In the genomic region with DNA sequence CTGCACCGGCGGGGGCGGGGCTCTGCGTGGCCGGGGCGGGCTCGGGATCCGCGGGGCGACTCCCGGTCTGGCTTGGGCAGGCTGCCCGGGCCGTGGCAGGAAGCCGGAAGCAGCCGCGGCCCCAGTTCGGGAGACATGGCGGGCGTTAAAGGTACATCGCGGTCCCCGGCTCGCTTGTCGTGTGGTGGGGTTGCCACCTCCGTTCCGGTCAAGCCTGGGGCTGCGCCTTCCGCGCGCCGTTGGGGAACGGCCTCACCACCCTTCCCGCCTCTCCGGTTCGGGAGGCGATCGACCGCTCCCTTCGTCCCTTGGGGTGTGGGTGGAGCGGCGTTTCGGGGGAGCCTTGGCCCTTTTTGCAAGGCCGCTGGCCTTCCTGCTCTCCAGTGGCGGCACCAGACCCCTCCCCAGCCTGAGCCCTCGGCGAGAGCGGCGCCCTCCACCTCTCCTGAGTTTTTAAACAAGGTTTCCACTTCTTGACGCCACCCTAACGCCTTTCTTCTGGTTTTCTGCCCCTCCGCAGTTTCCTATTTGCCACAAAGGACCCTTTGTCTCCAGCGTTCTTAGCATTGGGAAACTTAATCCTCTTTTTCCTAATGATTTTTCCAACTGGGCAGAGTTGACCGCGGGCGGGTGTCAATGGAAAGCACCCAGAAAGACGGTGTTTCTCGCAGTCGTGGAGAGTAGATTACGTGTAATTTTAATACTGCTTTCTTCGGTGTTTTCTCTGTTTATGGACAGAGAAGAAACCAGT, we compare ENCODE assay signal across 1 cellular context.
TF ChIP-seq lines count a peak whose summit lies in the region.

A gene with protein sequence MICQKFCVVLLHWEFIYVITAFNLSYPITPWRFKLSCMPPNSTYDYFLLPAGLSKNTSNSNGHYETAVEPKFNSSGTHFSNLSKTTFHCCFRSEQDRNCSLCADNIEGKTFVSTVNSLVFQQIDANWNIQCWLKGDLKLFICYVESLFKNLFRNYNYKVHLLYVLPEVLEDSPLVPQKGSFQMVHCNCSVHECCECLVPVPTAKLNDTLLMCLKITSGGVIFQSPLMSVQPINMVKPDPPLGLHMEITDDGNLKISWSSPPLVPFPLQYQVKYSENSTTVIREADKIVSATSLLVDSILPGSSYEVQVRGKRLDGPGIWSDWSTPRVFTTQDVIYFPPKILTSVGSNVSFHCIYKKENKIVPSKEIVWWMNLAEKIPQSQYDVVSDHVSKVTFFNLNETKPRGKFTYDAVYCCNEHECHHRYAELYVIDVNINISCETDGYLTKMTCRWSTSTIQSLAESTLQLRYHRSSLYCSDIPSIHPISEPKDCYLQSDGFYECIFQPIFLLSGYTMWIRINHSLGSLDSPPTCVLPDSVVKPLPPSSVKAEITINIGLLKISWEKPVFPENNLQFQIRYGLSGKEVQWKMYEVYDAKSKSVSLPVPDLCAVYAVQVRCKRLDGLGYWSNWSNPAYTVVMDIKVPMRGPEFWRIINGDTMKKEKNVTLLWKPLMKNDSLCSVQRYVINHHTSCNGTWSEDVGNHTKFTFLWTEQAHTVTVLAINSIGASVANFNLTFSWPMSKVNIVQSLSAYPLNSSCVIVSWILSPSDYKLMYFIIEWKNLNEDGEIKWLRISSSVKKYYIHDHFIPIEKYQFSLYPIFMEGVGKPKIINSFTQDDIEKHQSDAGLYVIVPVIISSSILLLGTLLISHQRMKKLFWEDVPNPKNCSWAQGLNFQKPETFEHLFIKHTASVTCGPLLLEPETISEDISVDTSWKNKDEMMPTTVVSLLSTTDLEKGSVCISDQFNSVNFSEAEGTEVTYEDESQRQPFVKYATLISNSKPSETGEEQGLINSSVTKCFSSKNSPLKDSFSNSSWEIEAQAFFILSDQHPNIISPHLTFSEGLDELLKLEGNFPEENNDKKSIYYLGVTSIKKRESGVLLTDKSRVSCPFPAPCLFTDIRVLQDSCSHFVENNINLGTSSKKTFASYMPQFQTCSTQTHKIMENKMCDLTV (plus strand): TSS at position 79 of the 751 bp plus-strand sequence. CDS start 144,898 bp downstream, outside the sequence.
A gene with protein sequence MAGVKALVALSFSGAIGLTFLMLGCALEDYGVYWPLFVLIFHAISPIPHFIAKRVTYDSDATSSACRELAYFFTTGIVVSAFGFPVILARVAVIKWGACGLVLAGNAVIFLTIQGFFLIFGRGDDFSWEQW (plus strand): TSS at position 79 of the 751 bp plus-strand sequence. CDS start 57 bp downstream, at position 136.

TF ChIP-seq in HepG2, 621 proteins besides CTCF, POLR2A, EP300 and RAD21 (continued from another document and continues in another):
- TF ChIP-seq, protein P1, sequence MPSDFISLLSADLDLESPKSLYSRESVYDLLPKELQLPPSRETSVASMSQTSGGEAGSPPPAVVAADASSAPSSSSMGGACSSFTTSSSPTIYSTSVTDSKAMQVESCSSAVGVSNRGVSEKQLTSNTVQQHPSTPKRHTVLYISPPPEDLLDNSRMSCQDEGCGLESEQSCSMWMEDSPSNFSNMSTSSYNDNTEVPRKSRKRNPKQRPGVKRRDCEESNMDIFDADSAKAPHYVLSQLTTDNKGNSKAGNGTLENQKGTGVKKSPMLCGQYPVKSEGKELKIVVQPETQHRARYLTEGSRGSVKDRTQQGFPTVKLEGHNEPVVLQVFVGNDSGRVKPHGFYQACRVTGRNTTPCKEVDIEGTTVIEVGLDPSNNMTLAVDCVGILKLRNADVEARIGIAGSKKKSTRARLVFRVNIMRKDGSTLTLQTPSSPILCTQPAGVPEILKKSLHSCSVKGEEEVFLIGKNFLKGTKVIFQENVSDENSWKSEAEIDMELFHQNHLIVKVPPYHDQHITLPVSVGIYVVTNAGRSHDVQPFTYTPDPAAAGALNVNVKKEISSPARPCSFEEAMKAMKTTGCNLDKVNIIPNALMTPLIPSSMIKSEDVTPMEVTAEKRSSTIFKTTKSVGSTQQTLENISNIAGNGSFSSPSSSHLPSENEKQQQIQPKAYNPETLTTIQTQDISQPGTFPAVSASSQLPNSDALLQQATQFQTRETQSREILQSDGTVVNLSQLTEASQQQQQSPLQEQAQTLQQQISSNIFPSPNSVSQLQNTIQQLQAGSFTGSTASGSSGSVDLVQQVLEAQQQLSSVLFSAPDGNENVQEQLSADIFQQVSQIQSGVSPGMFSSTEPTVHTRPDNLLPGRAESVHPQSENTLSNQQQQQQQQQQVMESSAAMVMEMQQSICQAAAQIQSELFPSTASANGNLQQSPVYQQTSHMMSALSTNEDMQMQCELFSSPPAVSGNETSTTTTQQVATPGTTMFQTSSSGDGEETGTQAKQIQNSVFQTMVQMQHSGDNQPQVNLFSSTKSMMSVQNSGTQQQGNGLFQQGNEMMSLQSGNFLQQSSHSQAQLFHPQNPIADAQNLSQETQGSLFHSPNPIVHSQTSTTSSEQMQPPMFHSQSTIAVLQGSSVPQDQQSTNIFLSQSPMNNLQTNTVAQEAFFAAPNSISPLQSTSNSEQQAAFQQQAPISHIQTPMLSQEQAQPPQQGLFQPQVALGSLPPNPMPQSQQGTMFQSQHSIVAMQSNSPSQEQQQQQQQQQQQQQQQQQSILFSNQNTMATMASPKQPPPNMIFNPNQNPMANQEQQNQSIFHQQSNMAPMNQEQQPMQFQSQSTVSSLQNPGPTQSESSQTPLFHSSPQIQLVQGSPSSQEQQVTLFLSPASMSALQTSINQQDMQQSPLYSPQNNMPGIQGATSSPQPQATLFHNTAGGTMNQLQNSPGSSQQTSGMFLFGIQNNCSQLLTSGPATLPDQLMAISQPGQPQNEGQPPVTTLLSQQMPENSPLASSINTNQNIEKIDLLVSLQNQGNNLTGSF (CRISPR knock-in tag; IDR thresholded peaks at IDR 0.05), result 0 out of 2 replicates have a peak, but pooled peaks have one; percentile 43
- no peak for TF ChIP-seq TGIF2 (CRISPR knock-in tag; IDR thresholded peaks at IDR 0.05)
- no peak for TF ChIP-seq ZNF644 (CRISPR knock-in tag; IDR thresholded peaks at IDR 0.05; ENCODE audit: low read depth)
- TF ChIP-seq KAT8 (CRISPR knock-in tag; IDR thresholded peaks at IDR 0.05), result peak; percentile 68
- TF ChIP-seq YEATS4 (CRISPR knock-in tag; IDR thresholded peaks at IDR 0.05; ENCODE audit: borderline replicate concordance), result peak; percentile 87; the same call in 1 of the 2 replicates
- peak; percentile 72 for TF ChIP-seq ZNF225 (CRISPR knock-in tag; IDR thresholded peaks at IDR 0.05)
- no peak for TF ChIP-seq ZBTB8A (CRISPR knock-in tag; IDR thresholded peaks at IDR 0.05; ENCODE audit: borderline replicate concordance, low read depth)
- no peak for TF ChIP-seq ZNF572 (CRISPR knock-in tag; IDR thresholded peaks at IDR 0.05)
- TF ChIP-seq ZNF30 (CRISPR knock-in tag; IDR thresholded peaks at IDR 0.05), result 0 out of 2 replicates have a peak, but pooled peaks have one; percentile 32
- no peak for TF ChIP-seq PTBP1 (IDR thresholded peaks at IDR 0.05; ENCODE audit: low read depth, low read length, poor library complexity, severe bottlenecking)
- no peak; the same call in 1 of the 2 replicates for TF ChIP-seq FOSL2 (CRISPR knock-in tag; IDR thresholded peaks at IDR 0.05)
- no peak for TF ChIP-seq ZNF674 (CRISPR knock-in tag; IDR thresholded peaks at IDR 0.05; ENCODE audit: low read depth)
- TF ChIP-seq NCOR1 (IDR thresholded peaks at IDR 0.05; ENCODE audit: borderline replicate concordance, low read length), result no peak; the same call in 1 of the 2 replicates
- TF ChIP-seq MIER3 (CRISPR knock-in tag; IDR thresholded peaks at IDR 0.05; ENCODE audit: borderline replicate concordance), result no peak
- no peak for TF ChIP-seq ATF7 (IDR thresholded peaks at IDR 0.05)
- no peak for TF ChIP-seq ATF7 (CRISPR knock-in tag; IDR thresholded peaks at IDR 0.05)
- TF ChIP-seq, protein P2, sequence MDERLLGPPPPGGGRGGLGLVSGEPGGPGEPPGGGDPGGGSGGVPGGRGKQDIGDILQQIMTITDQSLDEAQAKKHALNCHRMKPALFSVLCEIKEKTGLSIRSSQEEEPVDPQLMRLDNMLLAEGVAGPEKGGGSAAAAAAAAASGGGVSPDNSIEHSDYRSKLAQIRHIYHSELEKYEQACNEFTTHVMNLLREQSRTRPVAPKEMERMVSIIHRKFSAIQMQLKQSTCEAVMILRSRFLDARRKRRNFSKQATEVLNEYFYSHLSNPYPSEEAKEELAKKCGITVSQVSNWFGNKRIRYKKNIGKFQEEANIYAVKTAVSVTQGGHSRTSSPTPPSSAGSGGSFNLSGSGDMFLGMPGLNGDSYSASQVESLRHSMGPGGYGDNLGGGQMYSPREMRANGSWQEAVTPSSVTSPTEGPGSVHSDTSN (CRISPR knock-in tag; IDR thresholded peaks at IDR 0.05), result no peak
- peak; percentile 41; the same call in 1 of the 2 replicates for TF ChIP-seq ZNF446 (CRISPR knock-in tag; IDR thresholded peaks at IDR 0.05)
- no peak for TF ChIP-seq RXRA (CRISPR knock-in tag; IDR thresholded peaks at IDR 0.05)
- TF ChIP-seq, protein P3, sequence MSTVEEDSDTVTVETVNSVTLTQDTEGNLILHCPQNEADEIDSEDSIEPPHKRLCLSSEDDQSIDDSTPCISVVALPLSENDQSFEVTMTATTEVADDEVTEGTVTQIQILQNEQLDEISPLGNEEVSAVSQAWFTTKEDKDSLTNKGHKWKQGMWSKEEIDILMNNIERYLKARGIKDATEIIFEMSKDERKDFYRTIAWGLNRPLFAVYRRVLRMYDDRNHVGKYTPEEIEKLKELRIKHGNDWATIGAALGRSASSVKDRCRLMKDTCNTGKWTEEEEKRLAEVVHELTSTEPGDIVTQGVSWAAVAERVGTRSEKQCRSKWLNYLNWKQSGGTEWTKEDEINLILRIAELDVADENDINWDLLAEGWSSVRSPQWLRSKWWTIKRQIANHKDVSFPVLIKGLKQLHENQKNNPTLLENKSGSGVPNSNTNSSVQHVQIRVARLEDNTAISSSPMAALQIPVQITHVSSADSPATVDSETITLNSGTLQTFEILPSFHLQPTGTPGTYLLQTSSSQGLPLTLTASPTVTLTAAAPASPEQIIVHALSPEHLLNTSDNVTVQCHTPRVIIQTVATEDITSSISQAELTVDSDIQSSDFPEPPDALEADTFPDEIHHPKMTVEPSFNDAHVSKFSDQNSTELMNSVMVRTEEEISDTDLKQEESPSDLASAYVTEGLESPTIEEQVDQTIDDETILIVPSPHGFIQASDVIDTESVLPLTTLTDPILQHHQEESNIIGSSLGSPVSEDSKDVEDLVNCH (CRISPR knock-in tag; IDR thresholded peaks at IDR 0.05), result no peak
- TF ChIP-seq, protein P4, sequence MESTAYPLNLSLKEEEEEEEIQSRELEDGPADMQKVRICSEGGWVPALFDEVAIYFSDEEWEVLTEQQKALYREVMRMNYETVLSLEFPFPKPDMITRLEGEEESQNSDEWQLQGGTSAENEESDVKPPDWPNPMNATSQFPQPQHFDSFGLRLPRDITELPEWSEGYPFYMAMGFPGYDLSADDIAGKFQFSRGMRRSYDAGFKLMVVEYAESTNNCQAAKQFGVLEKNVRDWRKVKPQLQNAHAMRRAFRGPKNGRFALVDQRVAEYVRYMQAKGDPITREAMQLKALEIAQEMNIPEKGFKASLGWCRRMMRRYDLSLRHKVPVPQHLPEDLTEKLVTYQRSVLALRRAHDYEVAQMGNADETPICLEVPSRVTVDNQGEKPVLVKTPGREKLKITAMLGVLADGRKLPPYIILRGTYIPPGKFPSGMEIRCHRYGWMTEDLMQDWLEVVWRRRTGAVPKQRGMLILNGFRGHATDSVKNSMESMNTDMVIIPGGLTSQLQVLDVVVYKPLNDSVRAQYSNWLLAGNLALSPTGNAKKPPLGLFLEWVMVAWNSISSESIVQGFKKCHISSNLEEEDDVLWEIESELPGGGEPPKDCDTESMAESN (CRISPR knock-in tag; conservative IDR thresholded peaks at IDR 0.05), result no peak
- TF ChIP-seq, protein P5, sequence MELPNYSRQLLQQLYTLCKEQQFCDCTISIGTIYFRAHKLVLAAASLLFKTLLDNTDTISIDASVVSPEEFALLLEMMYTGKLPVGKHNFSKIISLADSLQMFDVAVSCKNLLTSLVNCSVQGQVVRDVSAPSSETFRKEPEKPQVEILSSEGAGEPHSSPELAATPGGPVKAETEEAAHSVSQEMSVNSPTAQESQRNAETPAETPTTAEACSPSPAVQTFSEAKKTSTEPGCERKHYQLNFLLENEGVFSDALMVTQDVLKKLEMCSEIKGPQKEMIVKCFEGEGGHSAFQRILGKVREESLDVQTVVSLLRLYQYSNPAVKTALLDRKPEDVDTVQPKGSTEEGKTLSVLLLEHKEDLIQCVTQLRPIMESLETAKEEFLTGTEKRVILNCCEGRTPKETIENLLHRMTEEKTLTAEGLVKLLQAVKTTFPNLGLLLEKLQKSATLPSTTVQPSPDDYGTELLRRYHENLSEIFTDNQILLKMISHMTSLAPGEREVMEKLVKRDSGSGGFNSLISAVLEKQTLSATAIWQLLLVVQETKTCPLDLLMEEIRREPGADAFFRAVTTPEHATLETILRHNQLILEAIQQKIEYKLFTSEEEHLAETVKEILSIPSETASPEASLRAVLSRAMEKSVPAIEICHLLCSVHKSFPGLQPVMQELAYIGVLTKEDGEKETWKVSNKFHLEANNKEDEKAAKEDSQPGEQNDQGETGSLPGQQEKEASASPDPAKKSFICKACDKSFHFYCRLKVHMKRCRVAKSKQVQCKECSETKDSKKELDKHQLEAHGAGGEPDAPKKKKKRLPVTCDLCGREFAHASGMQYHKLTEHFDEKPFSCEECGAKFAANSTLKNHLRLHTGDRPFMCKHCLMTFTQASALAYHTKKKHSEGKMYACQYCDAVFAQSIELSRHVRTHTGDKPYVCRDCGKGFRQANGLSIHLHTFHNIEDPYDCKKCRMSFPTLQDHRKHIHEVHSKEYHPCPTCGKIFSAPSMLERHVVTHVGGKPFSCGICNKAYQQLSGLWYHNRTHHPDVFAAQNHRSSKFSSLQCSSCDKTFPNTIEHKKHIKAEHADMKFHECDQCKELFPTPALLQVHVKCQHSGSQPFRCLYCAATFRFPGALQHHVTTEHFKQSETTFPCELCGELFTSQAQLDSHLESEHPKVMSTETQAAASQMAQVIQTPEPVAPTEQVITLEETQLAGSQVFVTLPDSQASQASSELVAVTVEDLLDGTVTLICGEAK (IDR thresholded peaks at IDR 0.05), result no peak
- TF ChIP-seq, protein P5 (CRISPR knock-in tag; IDR thresholded peaks at IDR 0.05), result peak; percentile 59; the same call in 1 of the 2 replicates
